Comparison of ENCODE assay signal across 9 cellular contexts in the genomic region with DNA sequence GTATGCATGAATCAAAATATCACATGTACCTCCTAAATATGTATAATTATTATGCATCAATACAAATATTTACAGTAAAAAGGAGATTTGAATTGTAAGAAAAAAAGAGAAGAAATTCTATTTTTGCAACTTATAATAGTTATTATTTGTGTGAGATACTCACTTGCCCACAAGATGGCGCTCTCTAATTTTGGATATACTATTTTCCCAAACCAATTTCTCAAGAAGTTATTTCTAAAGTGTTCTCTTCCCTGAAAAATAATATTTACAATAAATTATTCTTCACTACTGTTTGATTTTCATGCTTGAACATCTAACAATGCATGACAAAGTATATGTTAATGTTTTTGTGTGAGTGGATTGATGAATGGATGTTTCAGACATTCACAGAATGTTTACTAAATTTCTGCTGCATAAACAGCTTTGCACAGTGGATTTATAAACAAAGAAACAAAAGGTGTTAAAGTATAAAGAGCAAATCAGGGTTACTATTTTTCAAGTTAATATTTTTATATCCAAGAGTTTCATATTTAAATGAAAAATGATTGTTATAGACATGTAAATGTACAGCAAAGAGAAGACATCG.
DNase-seq lines count a peak whose midpoint lies in the region; ATAC-seq and TF ChIP-seq lines count a peak whose summit lies in the region.
"Had no signal": no experiment of that assay in that cellular context is flagged by ENCODE, and none has a peak within 500 bp of the region (broad histone marks: within the 10 kb centered on the region; RNA-seq: fewer than 3 reads in every experiment).

No MANE protein-coding gene starts in this region.

- no peaks in the 10 kb centered on the region for H3K36me3 ChIP-seq in parathyroid adenoma (ENCODE audit: control insufficient read depth, insufficient read depth, low read length)

- H2AFZ ChIP-seq in parathyroid adenoma = no peak overlapping the region

- intact Hi-C loops in dorsolateral prefrontal cortex (cut with DNase I) = loop anchor here (2.0 to 5.0 kb wide), 2 partner anchors 282 to 283 kb away; no protein-coding TSS in a partner anchor

- H3K4me2 ChIP-seq in parathyroid adenoma (ENCODE audit: low read length) = no peak overlapping the region

- H3K27ac ChIP-seq in dorsolateral prefrontal cortex (no peak overlapping the region), parathyroid adenoma (no peak overlapping the region)

- H3K27ac Mint-ChIP-seq in activated naive CD8-positive, alpha-beta T cell treated with anti-CD3 and anti-CD28 coated beads, Interleukin-2, amount 50 U/mL, for 24 hours = no peak overlapping the region
- H3K27ac Mint-ChIP-seq in activated naive CD8-positive, alpha-beta T cell treated with anti-CD3 and anti-CD28 coated beads for 36 hours = no peak overlapping the region
- H3K27ac Mint-ChIP-seq: activated naive CD8-positive, alpha-beta T cell treated with anti-CD3 and anti-CD28 coated beads, Interleukin-2, amount 10 ng/mL, durations not matched to agents 7 days and 5 days had no signal

- no peaks in the 10 kb centered on the region for H3K27me3 ChIP-seq in dorsolateral prefrontal cortex
- no peaks in the 10 kb centered on the region for H3K27me3 ChIP-seq in parathyroid adenoma (ENCODE audit: control insufficient read depth, insufficient read depth, low read length)

- H3K27me3 Mint-ChIP-seq in activated naive CD8-positive, alpha-beta T cell treated with anti-CD3 and anti-CD28 coated beads, Interleukin-2, amount 50 U/mL, for 24 hours = peaks cover 6% of the 10 kb centered on the region
- H3K27me3 Mint-ChIP-seq in activated naive CD8-positive, alpha-beta T cell treated with anti-CD3 and anti-CD28 coated beads for 36 hours = peaks cover 10% of the 10 kb centered on the region

- no peaks in the 10 kb centered on the region for H3K4me1 Mint-ChIP-seq in activated naive CD8-positive, alpha-beta T cell treated with anti-CD3 and anti-CD28 coated beads, Interleukin-2, amount 50 U/mL, for 24 hours
- H3K4me1 Mint-ChIP-seq in activated naive CD8-positive, alpha-beta T cell treated with anti-CD3 and anti-CD28 coated beads for 36 hours = no peaks in the 10 kb centered on the region
- H3K4me1 Mint-ChIP-seq: activated naive CD8-positive, alpha-beta T cell treated with anti-CD3 and anti-CD28 coated beads, Interleukin-2, amount 10 ng/mL, durations not matched to agents 7 days and 5 days had no signal

- no peaks in the 10 kb centered on the region for H3K36me3 Mint-ChIP-seq in activated naive CD8-positive, alpha-beta T cell treated with anti-CD3 and anti-CD28 coated beads, Interleukin-2, amount 50 U/mL, for 24 hours (ENCODE audit: low read depth)
- no peaks in the 10 kb centered on the region for H3K36me3 Mint-ChIP-seq in activated naive CD8-positive, alpha-beta T cell treated with anti-CD3 and anti-CD28 coated beads for 36 hours
- H3K36me3 Mint-ChIP-seq: activated naive CD8-positive, alpha-beta T cell treated with anti-CD3 and anti-CD28 coated beads, Interleukin-2, amount 10 ng/mL, durations not matched to agents 7 days and 5 days had no signal

- no peak overlapping the region for H3K4me3 Mint-ChIP-seq in activated naive CD8-positive, alpha-beta T cell treated with anti-CD3 and anti-CD28 coated beads, Interleukin-2, amount 50 U/mL, for 24 hours
- no peak overlapping the region for H3K4me3 Mint-ChIP-seq in activated naive CD8-positive, alpha-beta T cell treated with anti-CD3 and anti-CD28 coated beads for 36 hours
- H3K4me3 Mint-ChIP-seq: activated naive CD8-positive, alpha-beta T cell treated with anti-CD3 and anti-CD28 coated beads, Interleukin-2, amount 10 ng/mL, durations not matched to agents 7 days and 5 days had no signal

- peaks cover 3% of the 10 kb centered on the region for H3K79me2 ChIP-seq in parathyroid adenoma

- no peaks in the 10 kb centered on the region for H3K4me1 ChIP-seq in parathyroid adenoma

- no peaks in the 10 kb centered on the region for H3K9me3 ChIP-seq in parathyroid adenoma (ENCODE audit: control insufficient read depth, low read length)

- H3K9me3 Mint-ChIP-seq in activated naive CD8-positive, alpha-beta T cell treated with anti-CD3 and anti-CD28 coated beads, Interleukin-2, amount 50 U/mL, for 24 hours = no peaks in the 10 kb centered on the region
- H3K9me3 Mint-ChIP-seq in activated naive CD8-positive, alpha-beta T cell treated with anti-CD3 and anti-CD28 coated beads for 36 hours = no peaks in the 10 kb centered on the region
- H3K9me3 Mint-ChIP-seq: activated naive CD8-positive, alpha-beta T cell treated with anti-CD3 and anti-CD28 coated beads, Interleukin-2, amount 10 ng/mL, durations not matched to agents 7 days and 5 days had no signal

- TF ChIP-seq CTCF in dorsolateral prefrontal cortex (IDR thresholded peaks at IDR 0.05 in 54 of 56, conservative IDR thresholded peaks at IDR 0.05 in 2 of 56; ENCODE audit: low read depth in 1 of 56, partially characterized antibody in 56 of 56) (peak; percentile 70 to 96 (median 85)), parathyroid adenoma (IDR thresholded peaks at IDR 0.05) (peak; percentile 78)

- H3K4me3 ChIP-seq in dorsolateral prefrontal cortex (no peak overlapping the region), parathyroid adenoma (ENCODE audit: low read depth, low read length) (no peak overlapping the region)

- DNase-seq in activated naive CD8-positive, alpha-beta T cell treated with anti-CD3 and anti-CD28 coated beads, Interleukin-2, amount 50 U/mL, for 24 hours = peak; percentile 3
- DNase-seq in activated naive CD8-positive, alpha-beta T cell treated with anti-CD3 and anti-CD28 coated beads for 36 hours = no peak
- peak; percentile 28 for DNase-seq in NCI-H2227 (lab: John Stamatoyannopoulos, UW; ENCODE audit: unreplicated experiment)
- peak in 1 of 10 donors; percentile 8 for DNase-seq in dorsolateral prefrontal cortex
- DNase-seq in NCI-H524 treated with DMSO at 0.1 percent for 48 hours (lab: John Stamatoyannopoulos, UW) = no peak
- DNase-seq: activated naive CD8-positive, alpha-beta T cell treated with anti-CD3 and anti-CD28 coated beads, Interleukin-2, amount 10 ng/mL, durations not matched to agents 7 days and 5 days had no signal

- no peak for ATAC-seq in activated naive CD8-positive, alpha-beta T cell treated with anti-CD3 and anti-CD28 coated beads, Interleukin-2, amount 50 U/mL, for 24 hours
- ATAC-seq in GM19463 (IDR thresholded peaks at IDR 0.05; ENCODE audit: unreplicated experiment) (no peak), HG03460 (IDR thresholded peaks at IDR 0.05; ENCODE audit: unreplicated experiment) (no peak)

- no peak overlapping the region for H3K9ac ChIP-seq in parathyroid adenoma

Comparison
In these comparisons a context has a peak if more than half of its experiments do, and no peak if none do; other contexts are left out.
1. DNase-seq: peak in activated naive CD8-positive, alpha-beta T cell treated with anti-CD3 and anti-CD28 coated beads, Interleukin-2, amount 50 U/mL, for 24 hours (single experiment) and NCI-H2227 (single experiment); none in activated naive CD8-positive, alpha-beta T cell treated with anti-CD3 and anti-CD28 coated beads for 36 hours (single experiment) and NCI-H524 treated with DMSO at 0.1 percent for 48 hours (single experiment).